In genomic region chr6:27970444-27970843, GRCh38 we compare ENCODE assay signal across 43 cellular contexts. TPM values are rescaled to one million over a fixed set of nuclear protein-coding genes. Genes with fewer than 3 reads are reported as not detected.
"Had no signal": no experiment of that assay in that cellular context is flagged by ENCODE, and none has a peak within 500 bp of the region (broad histone marks: within the 10 kb centered on the region; RNA-seq: fewer than 3 reads in every experiment).

No MANE protein-coding gene starts in this region.

- H3K4me3 ChIP-seq: adrenal gland, ascending aorta, body of pancreas, breast epithelium, cardiac muscle cell had no signal

- H3K36me3 ChIP-seq: adrenal gland, ascending aorta, brain microvascular endothelial cell, breast epithelium, cardiac muscle cell had no signal

- DNase-seq: activated effector memory CD4-positive, alpha-beta T cell treated with anti-CD3 and anti-CD28 coated beads, Interleukin-2, amount 50 U/mL, for 16 hours; activated effector memory CD4-positive, alpha-beta T cell treated with Interleukin-2 at 50 U/mL for 16 hours; activated gamma-delta T cell; activated gamma-delta T cell treated with Interleukin-2 at 50 U/mL for 16 hours; activated naive CD4-positive, alpha-beta T cell; activated naive CD4-positive, alpha-beta T cell treated with anti-CD3 and anti-CD28 coated beads for 36 hours; activated naive CD4-positive, alpha-beta T cell treated with anti-CD3 and anti-CD28 coated beads, Interleukin-2, amount 10 ng/mL, durations not matched to agents 7 days and 5 days; activated naive CD4-positive, alpha-beta T cell treated with anti-CD3 and anti-CD28 coated beads, Interleukin-2, amount 50 U/mL, for 16 hours; activated naive CD4-positive, alpha-beta T cell treated with Interleukin-2 at 50 U/mL for 16 hours; activated naive CD8-positive, alpha-beta T cell treated with anti-CD3 and anti-CD28 coated beads for 36 hours; activated naive CD8-positive, alpha-beta T cell treated with anti-CD3 and anti-CD28 coated beads, Interleukin-2, amount 10 ng/mL, durations not matched to agents 7 days and 5 days; activated naive CD8-positive, alpha-beta T cell treated with anti-CD3 and anti-CD28 coated beads, Interleukin-2, amount 50 U/mL, for 24 hours; activated T-cell treated with anti-CD3 and anti-CD28 coated beads, Interleukin-2, amount 50 U/mL, for 24 hours; activated T-cell treated with anti-CD3 and anti-CD28 coated beads, Interleukin-2, amount 50 U/mL, for 4 hours; activated T-cell treated with anti-CD3 and anti-CD28 coated beads, Interleukin-2, amount 50 U/mL, for 48 hours; activated T-cell treated with anti-CD3 and anti-CD28 coated beads, Interleukin-2, amount 50 U/mL, for 72 hours; adrenal gland; amniotic stem cell; amygdala; anterior cingulate cortex; aorta; body of pancreas; brain microvascular endothelial cell; caudate nucleus; central memory CD4-positive, alpha-beta T cell; cerebellar nuclear complex had no signal

- H3K27ac Mint-ChIP-seq: activated naive CD4-positive, alpha-beta T cell treated with anti-CD3 and anti-CD28 coated beads for 36 hours; activated naive CD4-positive, alpha-beta T cell treated with anti-CD3 and anti-CD28 coated beads, Interleukin-2, amount 10 ng/mL, durations not matched to agents 7 days and 5 days; activated naive CD4-positive, alpha-beta T cell treated with anti-CD3 and anti-CD28 coated beads, Interleukin-2, amount 50 U/mL, for 24 hours; activated naive CD4-positive, alpha-beta T cell treated with anti-CD3 and anti-CD28 coated beads, Interleukin-2, amount 50 U/mL, for 72 hours; activated naive CD8-positive, alpha-beta T cell; activated naive CD8-positive, alpha-beta T cell treated with anti-CD3 and anti-CD28 coated beads for 36 hours; activated naive CD8-positive, alpha-beta T cell treated with anti-CD3 and anti-CD28 coated beads, Interleukin-2, amount 10 ng/mL, durations not matched to agents 7 days and 5 days; activated naive CD8-positive, alpha-beta T cell treated with anti-CD3 and anti-CD28 coated beads, Interleukin-2, amount 50 U/mL, for 24 hours; activated T-cell treated with anti-CD3 and anti-CD28 coated beads, Interleukin-2, amount 50 U/mL, for 24 hours; activated T-cell treated with anti-CD3 and anti-CD28 coated beads, Interleukin-2, amount 50 U/mL, for 72 hours; activated T-helper 1 cell treated with anti-CD3 and anti-CD28 coated beads, Interleukin-12 subunit alpha, Interleukin-12 subunit beta, Interleukin-2, Interleukin-4 antibody, amounts not matched to agents 30 ng/mL and 10 ng/mL and 1 ng/mL, durations not matched to agents 14 hours and 24 hours and 36 hours; activated T-helper 17 cell treated with anti-CD3 and anti-CD28 coated beads, Interleukin-2, amount 50 U/mL, for 72 hours; activated T-helper 2 cell treated with anti-CD3 and anti-CD28 coated beads, Interferon-gamma antibody, Interleukin-2, Interleukin-4, amounts not matched to agents 10 μg/mL and 5 μg/mL and 100 μg/mL, durations not matched to agents 14 hours and 24 hours and 36 hours; brain had no signal

- H3K4me1 Mint-ChIP-seq: activated naive CD4-positive, alpha-beta T cell treated with anti-CD3 and anti-CD28 coated beads, Interleukin-2, amount 10 ng/mL, durations not matched to agents 7 days and 5 days; activated naive CD4-positive, alpha-beta T cell treated with anti-CD3 and anti-CD28 coated beads, Interleukin-2, amount 50 U/mL, for 24 hours; activated naive CD8-positive, alpha-beta T cell treated with anti-CD3 and anti-CD28 coated beads for 36 hours; activated naive CD8-positive, alpha-beta T cell treated with anti-CD3 and anti-CD28 coated beads, Interleukin-2, amount 10 ng/mL, durations not matched to agents 7 days and 5 days; activated naive CD8-positive, alpha-beta T cell treated with anti-CD3 and anti-CD28 coated beads, Interleukin-2, amount 50 U/mL, for 24 hours; activated T-helper 17 cell treated with anti-CD3 and anti-CD28 coated beads, Interleukin-2, amount 50 U/mL, for 72 hours; brain; central memory CD8-positive, alpha-beta T cell had no signal

- H3K4me1 ChIP-seq: adrenal gland, ascending aorta, body of pancreas, breast epithelium had no signal

- H3K4me3 Mint-ChIP-seq: activated naive CD4-positive, alpha-beta T cell treated with anti-CD3 and anti-CD28 coated beads for 36 hours; activated naive CD4-positive, alpha-beta T cell treated with anti-CD3 and anti-CD28 coated beads, Interleukin-2, amount 10 ng/mL, durations not matched to agents 7 days and 5 days; activated naive CD4-positive, alpha-beta T cell treated with anti-CD3 and anti-CD28 coated beads, Interleukin-2, amount 50 U/mL, for 24 hours; activated naive CD8-positive, alpha-beta T cell; activated naive CD8-positive, alpha-beta T cell treated with anti-CD3 and anti-CD28 coated beads for 36 hours; activated naive CD8-positive, alpha-beta T cell treated with anti-CD3 and anti-CD28 coated beads, Interleukin-2, amount 10 ng/mL, durations not matched to agents 7 days and 5 days; activated naive CD8-positive, alpha-beta T cell treated with anti-CD3 and anti-CD28 coated beads, Interleukin-2, amount 50 U/mL, for 24 hours; activated T-cell treated with anti-CD3 and anti-CD28 coated beads, Interleukin-2, amount 50 U/mL, for 24 hours; activated T-cell treated with anti-CD3 and anti-CD28 coated beads, Interleukin-2, amount 50 U/mL, for 4 hours; activated T-cell treated with anti-CD3 and anti-CD28 coated beads, Interleukin-2, amount 50 U/mL, for 72 hours; activated T-helper 1 cell treated with anti-CD3 and anti-CD28 coated beads, Interleukin-12 subunit alpha, Interleukin-12 subunit beta, Interleukin-2, Interleukin-4 antibody, amounts not matched to agents 30 ng/mL and 10 ng/mL and 1 ng/mL, durations not matched to agents 14 hours and 24 hours and 36 hours; activated T-helper 17 cell treated with anti-CD3 and anti-CD28 coated beads, Interleukin-2, amount 50 U/mL, for 72 hours; brain; central memory CD8-positive, alpha-beta T cell had no signal

- H3K9me3 ChIP-seq: body of pancreas had no signal

- ATAC-seq: activated naive CD4-positive, alpha-beta T cell treated with anti-CD3 and anti-CD28 coated beads, Interleukin-2, amount 50 U/mL, for 72 hours; activated naive CD8-positive, alpha-beta T cell treated with anti-CD3 and anti-CD28 coated beads, Interleukin-2, amount 50 U/mL, for 24 hours; activated T-cell treated with anti-CD3 and anti-CD28 coated beads, Interleukin-2, amount 50 U/mL, for 4 hours; activated T-cell treated with anti-CD3 and anti-CD28 coated beads, Interleukin-2, amount 50 U/mL, for 72 hours; activated T-helper 17 cell treated with anti-CD3 and anti-CD28 coated beads, Interleukin-2, amount 50 U/mL, for 72 hours; body of pancreas had no signal

- H3K27ac ChIP-seq: adrenal gland, ascending aorta, body of pancreas, brain microvascular endothelial cell, breast epithelium, cardiac muscle cell had no signal

- H3K9me3 Mint-ChIP-seq: activated T-cell treated with anti-CD3 and anti-CD28 coated beads, Interleukin-2, amount 50 U/mL, for 24 hours; activated T-helper 1 cell treated with anti-CD3 and anti-CD28 coated beads, Interleukin-12 subunit alpha, Interleukin-12 subunit beta, Interleukin-2, Interleukin-4 antibody, amounts not matched to agents 30 ng/mL and 10 ng/mL and 1 ng/mL, durations not matched to agents 14 hours and 24 hours and 36 hours; central memory CD8-positive, alpha-beta T cell had no signal

- H3K27me3 ChIP-seq: adrenal gland, ascending aorta, body of pancreas, brain microvascular endothelial cell, breast epithelium had no signal

- H3K36me3 Mint-ChIP-seq: activated naive CD4-positive, alpha-beta T cell treated with anti-CD3 and anti-CD28 coated beads, Interleukin-2, amount 10 ng/mL, durations not matched to agents 7 days and 5 days; activated naive CD4-positive, alpha-beta T cell treated with anti-CD3 and anti-CD28 coated beads, Interleukin-2, amount 50 U/mL, for 72 hours; activated naive CD8-positive, alpha-beta T cell; activated naive CD8-positive, alpha-beta T cell treated with anti-CD3 and anti-CD28 coated beads, Interleukin-2, amount 10 ng/mL, durations not matched to agents 7 days and 5 days; brain had no signal

- FAIRE-seq: astrocyte, bronchial epithelial cell had no signal

- H3K27me3 Mint-ChIP-seq: activated naive CD4-positive, alpha-beta T cell treated with anti-CD3 and anti-CD28 coated beads, Interleukin-2, amount 10 ng/mL, durations not matched to agents 7 days and 5 days had no signal

RNA-seq across cellular contexts. Expression of gene OR2B6, which starts 13.4 kb away (rescaled TPM):
- total RNA-seq: activated naive CD4-positive, alpha-beta T cell treated with anti-CD3 and anti-CD28 coated beads for 36 hours; activated naive CD4-positive, alpha-beta T cell treated with anti-CD3 and anti-CD28 coated beads, Interleukin-2, amount 50 U/mL, for 72 hours; activated naive CD8-positive, alpha-beta T cell treated with anti-CD3 and anti-CD28 coated beads for 36 hours; activated naive CD8-positive, alpha-beta T cell treated with anti-CD3 and anti-CD28 coated beads, Interleukin-2, amount 10 ng/mL, durations not matched to agents 7 days and 5 days; activated T-cell treated with anti-CD3 and anti-CD28 coated beads, Interleukin-2, amount 50 U/mL, for 4 hours; activated T-helper 1 cell treated with anti-CD3 and anti-CD28 coated beads, Interleukin-12 subunit alpha, Interleukin-12 subunit beta, Interleukin-2, Interleukin-4 antibody, amounts not matched to agents 30 ng/mL and 10 ng/mL and 1 ng/mL, durations not matched to agents 14 hours and 24 hours and 36 hours; activated T-helper 2 cell treated with anti-CD3 and anti-CD28 coated beads, Interferon-gamma antibody, Interleukin-2, Interleukin-4, amounts not matched to agents 10 μg/mL and 5 μg/mL and 100 μg/mL, durations not matched to agents 14 hours and 24 hours and 36 hours; adrenal gland; aorta; ascending aorta; astrocyte; body of pancreas; breast epithelium; bronchial epithelial cell; cardiac muscle cell; cardiac septum; cerebellum; chondrocyte had no signal
- polyA plus RNA-seq: adipose tissue, adrenal gland, aorta, cardiac muscle cell had no signal

RNA-seq across cellular contexts. Expression of gene OR2B2, which starts 58.2 kb away (rescaled TPM):
- total RNA-seq: activated naive CD4-positive, alpha-beta T cell treated with anti-CD3 and anti-CD28 coated beads for 36 hours; activated naive CD4-positive, alpha-beta T cell treated with anti-CD3 and anti-CD28 coated beads, Interleukin-2, amount 50 U/mL, for 72 hours; activated naive CD8-positive, alpha-beta T cell treated with anti-CD3 and anti-CD28 coated beads for 36 hours; activated naive CD8-positive, alpha-beta T cell treated with anti-CD3 and anti-CD28 coated beads, Interleukin-2, amount 10 ng/mL, durations not matched to agents 7 days and 5 days; activated T-cell treated with anti-CD3 and anti-CD28 coated beads, Interleukin-2, amount 50 U/mL, for 4 hours; activated T-cell treated with anti-CD3 and anti-CD28 coated beads, Interleukin-2, amount 50 U/mL, for 72 hours; activated T-helper 1 cell treated with anti-CD3 and anti-CD28 coated beads, Interleukin-12 subunit alpha, Interleukin-12 subunit beta, Interleukin-2, Interleukin-4 antibody, amounts not matched to agents 30 ng/mL and 10 ng/mL and 1 ng/mL, durations not matched to agents 14 hours and 24 hours and 36 hours; activated T-helper 17 cell treated with anti-CD3 and anti-CD28 coated beads, Interleukin-2, amount 50 U/mL, for 72 hours; activated T-helper 2 cell treated with anti-CD3 and anti-CD28 coated beads, Interferon-gamma antibody, Interleukin-2, Interleukin-4, amounts not matched to agents 10 μg/mL and 5 μg/mL and 100 μg/mL, durations not matched to agents 14 hours and 24 hours and 36 hours; adrenal gland; aorta; ascending aorta; astrocyte; body of pancreas; breast epithelium; bronchial epithelial cell; cardiac muscle cell; cardiac septum; cerebellum; chondrocyte had no signal
- polyA plus RNA-seq: adipose tissue, adrenal gland, aorta, cardiac muscle cell had no signal
